Comparison of ENCODE assay signal across 18 cellular contexts in genomic region chr4:124640037-124640730, GRCh38.
DNase-seq lines count a peak whose midpoint lies in the region; ATAC-seq, FAIRE-seq and TF ChIP-seq lines count a peak whose summit lies in the region.
"Had no signal": no experiment of that assay in that cellular context is flagged by ENCODE, and none has a peak within 500 bp of the region (broad histone marks: within the 10 kb centered on the region; RNA-seq: fewer than 3 reads in every experiment).

No MANE protein-coding gene starts in this region.

- no peak overlapping the region for H3K9ac ChIP-seq in endothelial cell of umbilical vein (replicated peaks; ENCODE audit: extremely low read depth, insufficient read depth, low read length)

- no peak overlapping the region for H3K27ac Mint-ChIP-seq in natural killer cell treated with Interleukin-12 subunit alpha and Interleukin-12 subunit beta and Interleukin-15 and Interleukin-18, amount 100 ng/mL, for 72 hours
- H3K27ac Mint-ChIP-seq: activated T-helper 1 cell treated with anti-CD3 and anti-CD28 coated beads, Interleukin-12 subunit alpha, Interleukin-12 subunit beta, Interleukin-2, Interleukin-4 antibody, amounts not matched to agents 30 ng/mL and 10 ng/mL and 1 ng/mL, durations not matched to agents 14 hours and 24 hours and 36 hours; IgD-negative memory B cell had no signal

- no peaks in the 10 kb centered on the region for H3K4me1 Mint-ChIP-seq in natural killer cell treated with Interleukin-12 subunit alpha and Interleukin-12 subunit beta and Interleukin-15 and Interleukin-18, amount 100 ng/mL, for 72 hours (ENCODE audit: low read depth in 2 of 2)
- H3K4me1 Mint-ChIP-seq: IgD-negative memory B cell had no signal

- H2AFZ ChIP-seq in PC-9 = no peak overlapping the region
- no peak overlapping the region for H2AFZ ChIP-seq in endothelial cell of umbilical vein (ENCODE audit: low read depth, low read length)

- H3K4me1 ChIP-seq in PC-9 (replicated peaks; ENCODE audit: insufficient read depth) (peaks cover 18% of the 10 kb centered on the region), endothelial cell of umbilical vein (ENCODE audit: control insufficient read depth, extremely low read depth, insufficient read depth, low read length) (peaks cover 47% of the 10 kb centered on the region), BE2C (no peaks in the 10 kb centered on the region)
- H3K4me1 ChIP-seq: heart left ventricle, upper lobe of right lung had no signal

- H3K27me3 ChIP-seq in PC-9 (ENCODE audit: insufficient read depth, low read depth) (no peaks in the 10 kb centered on the region), endothelial cell of umbilical vein (ENCODE audit: control insufficient read depth in 2 of 2, insufficient read depth in 2 of 2, low read length in 2 of 2) (no peaks in the 10 kb centered on the region), BE2C (no peaks in the 10 kb centered on the region)
- H3K27me3 ChIP-seq: heart left ventricle, upper lobe of right lung had no signal

- no peak for ATAC-seq in GM18909 (IDR thresholded peaks at IDR 0.05; ENCODE audit: poor library complexity, unreplicated experiment)
- no peak for ATAC-seq in HG02798 (IDR thresholded peaks at IDR 0.05; ENCODE audit: poor library complexity, unreplicated experiment)
- ATAC-seq in natural killer cell treated with Interleukin-12 subunit alpha and Interleukin-12 subunit beta and Interleukin-15 and Interleukin-18, amount 100 ng/mL, for 72 hours = no peak
- ATAC-seq: activated CD4-positive, CD25-positive, alpha-beta regulatory T cell treated with anti-CD3 and anti-CD28 coated beads, Interleukin-2, amount 50 U/mL, for 24 hours; heart left ventricle; sciatic nerve; upper lobe of right lung had no signal

- no peaks in the 10 kb centered on the region for H3K9me1 ChIP-seq in endothelial cell of umbilical vein (replicated peaks; ENCODE audit: control insufficient read depth, extremely low read depth, insufficient read depth, low read length)

- H3K4me2 ChIP-seq in PC-9 = no peak overlapping the region
- H3K4me2 ChIP-seq in endothelial cell of umbilical vein (ENCODE audit: insufficient read depth, low read length) = peak overlapping the region; percentile 29

- no peaks in the 10 kb centered on the region for H3K36me3 Mint-ChIP-seq in natural killer cell treated with Interleukin-12 subunit alpha and Interleukin-12 subunit beta and Interleukin-15 and Interleukin-18, amount 100 ng/mL, for 72 hours
- H3K36me3 Mint-ChIP-seq: IgD-negative memory B cell had no signal

- H3K4me3 ChIP-seq in PC-9 = no peak overlapping the region
- no peak overlapping the region for H3K4me3 ChIP-seq in endothelial cell of umbilical vein (replicated peaks in 1 of 3; ENCODE audit: insufficient read depth in 1 of 3, low read depth in 1 of 3, low read length in 3 of 3)
- no peak overlapping the region for H3K4me3 ChIP-seq in BE2C (ENCODE audit: low read depth, low read length)
- H3K4me3 ChIP-seq: heart left ventricle, upper lobe of right lung had no signal

- H3K27ac ChIP-seq in PC-9 (peak overlapping the region; percentile 30; the same call in 1 of the 2 replicates), endothelial cell of umbilical vein (ENCODE audit: insufficient read depth, low read depth, low read length) (peak overlapping the region; percentile 53)
- H3K27ac ChIP-seq: heart left ventricle, upper lobe of right lung had no signal

- TF ChIP-seq POLR2A in endothelial cell of umbilical vein (IDR thresholded peaks at IDR 0.05; ENCODE audit: low read depth, low read length) = peak; percentile 36

- BruUV-seq in PC-9 (replicated peaks; lab: Mats Ljungman, UMichigan) (no TSS peak), endothelial cell of umbilical vein (replicated peaks; lab: Mats Ljungman, UMichigan) (no TSS peak)

- H3K36me3 ChIP-seq in PC-9 (ENCODE audit: low read depth) = no peaks in the 10 kb centered on the region; the same call in 1 of the 2 replicates
- H3K36me3 ChIP-seq in endothelial cell of umbilical vein (ENCODE audit: control insufficient read depth in 2 of 2, extremely low read depth in 1 of 2, insufficient read depth in 2 of 2, low read length in 2 of 2) = peaks cover 0 to 1% of the 10 kb centered on the region in 2 experiments
- no peaks in the 10 kb centered on the region for H3K36me3 ChIP-seq in BE2C
- H3K36me3 ChIP-seq: heart left ventricle, upper lobe of right lung had no signal

- POLR2A ChIA-PET in PC-9 (lab: Charles Lee; ENCODE audit: unreplicated experiment) = interaction anchor here (0.7 kb wide), 1 partner anchor 72 kb away, joined by 3 read pairs; the partner anchor contains the start of gene ANKRD50
- POLR2A ChIA-PET in endothelial cell of umbilical vein (lab: Charles Lee) = no interaction called here

- H4K20me1 ChIP-seq in PC-9 (ENCODE audit: insufficient read depth) = no peaks in the 10 kb centered on the region
- no peaks in the 10 kb centered on the region for H4K20me1 ChIP-seq in endothelial cell of umbilical vein (replicated peaks; ENCODE audit: control insufficient read depth, extremely low read depth, insufficient read depth, low read length)

- TF ChIP-seq CTCF in PC-9 (conservative IDR thresholded peaks at IDR 0.05) (no peak), endothelial cell of umbilical vein (IDR thresholded peaks at IDR 0.05; ENCODE audit: extremely low read depth in 1 of 2, insufficient read depth in 1 of 2, low read depth in 1 of 2, low read length in 2 of 2) (no peak), BE2C (IDR thresholded peaks at IDR 0.05; ENCODE audit: low read depth, low read length) (no peak)

- FAIRE-seq in endothelial cell of umbilical vein (lab: Jason Lieb, UNC) = peak; percentile 64

- no peaks in the 10 kb centered on the region for H3K9me2 ChIP-seq in PC-9 (ENCODE audit: insufficient read depth)

- dilution Hi-C loops in endothelial cell of umbilical vein (cut with MboI; ENCODE audit: extremely low pct_ligation_motif_present, low sequenced_read_pairs) = no loop called here

- no peak overlapping the region for H3K4me3 Mint-ChIP-seq in natural killer cell treated with Interleukin-12 subunit alpha and Interleukin-12 subunit beta and Interleukin-15 and Interleukin-18, amount 100 ng/mL, for 72 hours
- H3K4me3 Mint-ChIP-seq: activated T-helper 1 cell treated with anti-CD3 and anti-CD28 coated beads, Interleukin-12 subunit alpha, Interleukin-12 subunit beta, Interleukin-2, Interleukin-4 antibody, amounts not matched to agents 30 ng/mL and 10 ng/mL and 1 ng/mL, durations not matched to agents 14 hours and 24 hours and 36 hours; IgD-negative memory B cell had no signal

- no peaks in the 10 kb centered on the region for H3K27me3 Mint-ChIP-seq in natural killer cell treated with Interleukin-12 subunit alpha and Interleukin-12 subunit beta and Interleukin-15 and Interleukin-18, amount 100 ng/mL, for 72 hours
- H3K27me3 Mint-ChIP-seq: IgD-negative memory B cell had no signal

- peak; percentile 83 for DNase-seq in EL
- DNase-seq in PC-9 = peak; percentile 66 to 78
- DNase-seq in endothelial cell of umbilical vein (ENCODE audit: low read depth, low spot score) = peak; percentile 86
- peak; percentile 45 for DNase-seq in non-pigmented ciliary epithelial cell (ENCODE audit: low read depth)
- no peak for DNase-seq in BE2C
- DNase-seq in natural killer cell treated with Interleukin-12 subunit alpha and Interleukin-12 subunit beta and Interleukin-15 and Interleukin-18, amount 100 ng/mL, for 72 hours (ENCODE audit: low spot score) = no peak
- DNase-seq: cerebellar nuclear complex, DMS153, heart left ventricle, NCI-H2171 treated with DMSO at 0.1 percent for 48 hours, SHP77 treated with DMSO at 0.1 percent for 48 hours, upper lobe of right lung had no signal

- CTCF ChIA-PET in PC-9 (lab: Charles Lee) (interaction anchor here (0.6 kb wide), 1 partner anchor 642 kb away, joined by 8 read pairs; no protein-coding TSS in a partner anchor), endothelial cell of umbilical vein (lab: Charles Lee) (interaction anchor here (0.7 to 1.7 kb wide), 11 partner anchors 10 to 605 kb away, joined by 3 to 7 read pairs (median 3); no protein-coding TSS in a partner anchor)

- intact Hi-C loops in PC-9 (cut with micrococcal nuclease; ENCODE audit: unreplicated experiment) = loop anchor here (2.0 kb wide), 1 partner anchor 301 kb away; no protein-coding TSS in a partner anchor
- intact Hi-C loops in endothelial cell of umbilical vein (cut with micrococcal nuclease) = loop anchor here (1.0 to 5.0 kb wide), 4 partner anchors 206 to 308 kb away; no protein-coding TSS in a partner anchor

- peaks cover 19% of the 10 kb centered on the region; the same call in 1 of the 2 replicates for H3F3A ChIP-seq in PC-9 (ENCODE audit: insufficient read depth, low read depth)

- H3K9me3 Mint-ChIP-seq in natural killer cell treated with Interleukin-12 subunit alpha and Interleukin-12 subunit beta and Interleukin-15 and Interleukin-18, amount 100 ng/mL, for 72 hours = peaks cover 8% of the 10 kb centered on the region
- H3K9me3 Mint-ChIP-seq: activated T-helper 1 cell treated with anti-CD3 and anti-CD28 coated beads, Interleukin-12 subunit alpha, Interleukin-12 subunit beta, Interleukin-2, Interleukin-4 antibody, amounts not matched to agents 30 ng/mL and 10 ng/mL and 1 ng/mL, durations not matched to agents 14 hours and 24 hours and 36 hours had no signal

- H3K9me3 ChIP-seq in PC-9 (ENCODE audit: insufficient read depth, low read depth) (peaks cover 19% of the 10 kb centered on the region; the same call in 1 of the 2 replicates), endothelial cell of umbilical vein (replicated peaks; ENCODE audit: control insufficient read depth, insufficient read depth, low read length) (no peaks in the 10 kb centered on the region), BE2C (no peaks in the 10 kb centered on the region)
- H3K9me3 ChIP-seq: heart left ventricle, upper lobe of right lung had no signal

- H3K79me2 ChIP-seq in PC-9 (ENCODE audit: low read depth) (no peaks in the 10 kb centered on the region), endothelial cell of umbilical vein (ENCODE audit: control insufficient read depth, insufficient read depth, low read length) (no peaks in the 10 kb centered on the region)

TF ChIP-seq in endothelial cell of umbilical vein, 7 proteins besides CTCF, POLR2A, EP300 and RAD21:
- TF ChIP-seq EZH2 (IDR thresholded peaks at IDR 0.05; ENCODE audit: borderline replicate concordance, low read depth, low read length, severe bottlenecking) = no peak
- TF ChIP-seq GATA2 (IDR thresholded peaks at IDR 0.05; ENCODE audit: insufficient read depth, insufficient read length, low read depth, low read length) = peak; percentile 58
- TF ChIP-seq POLR2AphosphoS5 (IDR thresholded peaks at IDR 0.05; ENCODE audit: insufficient read depth, low read depth, low read length) = peak; percentile 71
- peak; percentile 97 for TF ChIP-seq FOS (IDR thresholded peaks at IDR 0.05; ENCODE audit: borderline replicate concordance, insufficient read depth, low read length)
- no peak for TF ChIP-seq MAX (IDR thresholded peaks at IDR 0.05; ENCODE audit: insufficient read depth, insufficient read length)
- peak; percentile 86 for TF ChIP-seq JUN (IDR thresholded peaks at IDR 0.05; ENCODE audit: borderline replicate concordance, insufficient read depth, insufficient read length, low read depth)
- no peak for TF ChIP-seq MYC (IDR thresholded peaks at IDR 0.05; ENCODE audit: low read depth, low read length)

Comparison
In these comparisons a context has a peak if more than half of its experiments do, and no peak if none do; other contexts are left out.
1. DNase-seq: peak in EL (single experiment), PC-9 (2 of 2), endothelial cell of umbilical vein (single experiment) and non-pigmented ciliary epithelial cell (single experiment); none in BE2C (single experiment) and natural killer cell treated with Interleukin-12 subunit alpha and Interleukin-12 subunit beta and Interleukin-15 and Interleukin-18, amount 100 ng/mL, for 72 hours (single experiment).